In the genomic region with DNA sequence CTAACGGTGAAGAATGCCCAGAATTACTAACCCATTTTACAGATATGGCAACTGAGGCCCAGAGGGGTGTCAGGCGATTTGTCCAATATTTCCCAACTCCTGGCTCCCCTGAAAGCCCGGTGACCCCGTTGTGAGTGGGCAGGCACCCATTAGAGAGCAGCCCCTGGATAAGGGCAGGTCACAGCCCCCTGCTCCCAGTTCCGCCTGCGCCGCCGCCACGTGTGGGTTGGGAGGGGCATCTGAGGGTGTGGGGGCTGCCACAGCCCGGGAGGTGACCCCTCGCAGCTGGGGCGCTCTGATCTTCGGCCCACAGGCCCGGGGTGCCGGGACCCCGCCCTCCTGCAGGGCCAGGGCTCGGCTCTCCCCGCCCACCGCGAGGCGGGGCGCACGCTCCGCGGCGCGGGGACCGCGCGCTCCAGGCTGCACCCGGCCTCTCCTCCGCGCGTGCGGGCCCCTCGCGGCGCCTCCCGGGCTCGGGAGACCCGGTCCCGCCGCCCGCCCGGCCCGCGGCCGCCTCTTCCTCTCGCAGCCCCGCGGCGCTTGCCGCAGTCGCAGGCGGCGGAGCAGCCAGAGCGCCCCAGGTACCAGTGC, we compare ENCODE assay signal across 9 cellular contexts. TPM values are rescaled to one million over a fixed set of nuclear protein-coding genes. Genes with fewer than 3 reads are reported as not detected.
A peak's percentile ranks its signal among the peaks of the same experiment; 100 is the strongest.
DNase-seq lines count a peak whose midpoint lies in the region; ATAC-seq and TF ChIP-seq lines count a peak whose summit lies in the region.
"Had no signal": no experiment of that assay in that cellular context is flagged by ENCODE, and none has a peak within 500 bp of the region (broad histone marks: within the 10 kb centered on the region; RNA-seq: fewer than 3 reads in every experiment).

Gene HTR6, plus strand, starts transcription at position 423 of the 591 bp plus-strand sequence. CDS start 879 bp downstream, outside the sequence.

- no peaks in the 10 kb centered on the region for H3K9me2 ChIP-seq in HCT116 (ENCODE audit: insufficient read depth)

- peaks cover 0 to 3% (median 0%) of the 10 kb centered on the region in 7 donors for H3K9me3 Mint-ChIP-seq in naive B cell

- peaks cover 16 to 24% (median 20%) of the 10 kb centered on the region in 3 donors for H3K4me1 Mint-ChIP-seq in naive B cell

- intact Hi-C loops in HCT116 (cut with micrococcal nuclease), result loop anchor here (5.0 kb wide), 3 partner anchors 38 to 488 kb away; no protein-coding TSS in a partner anchor

- TF ChIP-seq CTCF in BE2C (IDR thresholded peaks at IDR 0.05; ENCODE audit: low read depth, low read length) (no peak), HCT116 (IDR thresholded peaks at IDR 0.05 in 2 of 3, conservative IDR thresholded peaks at IDR 0.05 in 1 of 3; ENCODE audit: borderline replicate concordance in 1 of 3, insufficient read depth in 1 of 3, low read depth in 2 of 3, low read length in 2 of 3) (no peak)

- peaks cover 62 to 77% (median 66%) of the 10 kb centered on the region in 3 donors for H3K27me3 Mint-ChIP-seq in naive B cell

- no peaks in the 10 kb centered on the region for H3K4me1 ChIP-seq in BE2C
- H3K4me1 ChIP-seq in HCT116 (ENCODE audit: control insufficient read depth in 1 of 2, insufficient read depth in 2 of 2, low read length in 2 of 2), result peaks cover 0 to 2% of the 10 kb centered on the region in 2 experiments; a peak in 2 of 4 replicates
- H3K4me1 ChIP-seq in adipocyte (ENCODE audit: control insufficient read depth, insufficient read depth, low read length), result peaks cover 2% of the 10 kb centered on the region

- CTCF ChIA-PET in HCT116 (lab: Charles Lee), result interaction anchor here (0.6 to 4.8 kb wide), 2 partner anchors 16 to 39 kb away, joined by 3 to 70 read pairs; no protein-coding TSS in a partner anchor

- RAD21 ChIA-PET in HCT116 (lab: Charles Lee; ENCODE audit: low non-redundant PET in 1 of 2, low total read pairs in 2 of 2, uncharacterized antibody in 2 of 2, unreplicated experiment in 2 of 2), result no interaction called here

- peaks cover 0 to 8% of the 10 kb centered on the region in 2 donors for H3K36me3 Mint-ChIP-seq in naive B cell

- H3K27ac Mint-ChIP-seq in naive B cell, result peak within 1 kb of the TSS in 1 of 6 donors; percentile 25

- no peaks in the 10 kb centered on the region for H3K27me3 ChIP-seq in BE2C
- H3K27me3 ChIP-seq in HCT116 (ENCODE audit: insufficient read depth, low read length), result no peaks in the 10 kb centered on the region
- H3K27me3 ChIP-seq in adipocyte (replicated peaks; ENCODE audit: control insufficient read depth, insufficient read depth, low read length), result peaks cover 44% of the 10 kb centered on the region

- BruUV-seq in HCT116 (replicated peaks; lab: Mats Ljungman, UMichigan), result no TSS peak

- no peak for TF ChIP-seq RAD21 in HCT116 (IDR thresholded peaks at IDR 0.05; ENCODE audit: low read depth)

- no peak within 1 kb of the TSS for H2AFZ ChIP-seq in HCT116 (ENCODE audit: low read depth, low read length, poor library complexity, severe bottlenecking)

- no peak for TF ChIP-seq POLR2A in HCT116 (IDR thresholded peaks at IDR 0.05; ENCODE audit: borderline replicate concordance, extremely low read depth, insufficient read depth, insufficient read length)

- no peaks in the 10 kb centered on the region for H4K20me1 ChIP-seq in HCT116 (ENCODE audit: insufficient read depth)

- no peaks in the 10 kb centered on the region for H3K36me3 ChIP-seq in BE2C
- H3K36me3 ChIP-seq in HCT116 (ENCODE audit: control insufficient read depth in 1 of 2, insufficient read depth in 2 of 2, low read length in 2 of 2), result no peaks in the 10 kb centered on the region
- H3K36me3 ChIP-seq in adipocyte (ENCODE audit: control insufficient read depth, insufficient read depth, low read length, severe bottlenecking), result no peaks in the 10 kb centered on the region
- H3K36me3 ChIP-seq: neutrophil had no signal

- H3K9me3 ChIP-seq in BE2C (no peaks in the 10 kb centered on the region), HCT116 (ENCODE audit: control insufficient read depth in 1 of 2, insufficient read depth in 1 of 2, low read depth in 1 of 2, low read length in 2 of 2) (no peaks in the 10 kb centered on the region), adipocyte (ENCODE audit: control insufficient read depth, low read length) (no peaks in the 10 kb centered on the region)
- H3K9me3 ChIP-seq: neutrophil had no signal

- peak within 1 kb of the TSS; percentile 36; the same call in 1 of the 2 replicates for H3K9ac ChIP-seq in HCT116 (ENCODE audit: low read length)
- no peak within 1 kb of the TSS for H3K9ac ChIP-seq in adipocyte (ENCODE audit: low read length)

- H3K27ac ChIP-seq in HCT116 (ENCODE audit: low read depth, low read length), result peak within 1 kb of the TSS; percentile 32; the same call in 1 of the 2 replicates
- H3K27ac ChIP-seq: neutrophil had no signal

- POLR2A ChIA-PET in HCT116 (lab: Charles Lee), result no interaction called here

- H3K4me3 Mint-ChIP-seq in naive B cell, result peak within 1 kb of the TSS in 7 of 8 donors; percentile 27 to 80 (median 51)

- ATAC-seq in HCT116 (peak; percentile 48), naive B cell (ENCODE audit: low read depth in 2 of 2) (peak; percentile 34 to 37), GM21786 (IDR thresholded peaks at IDR 0.05; ENCODE audit: unreplicated experiment) (no peak)

- H3K4me3 ChIP-seq in BE2C (ENCODE audit: low read depth, low read length) (peak within 1 kb of the TSS; percentile 33), HCT116 (replicated peaks in 1 of 2; ENCODE audit: low read depth in 1 of 2, low read length in 2 of 2) (peak within 1 kb of the TSS; percentile 30 to 51), adipocyte (ENCODE audit: low read length) (peak within 1 kb of the TSS; percentile 17)

- H3K79me2 ChIP-seq in HCT116 (ENCODE audit: insufficient read depth, low read length), result no peaks in the 10 kb centered on the region

- DNase-seq in BE2C, result peak; percentile 32
- DNase-seq in HCT116 (ENCODE audit: low read depth, low spot score), result no peak
- peak; percentile 59 for DNase-seq in adipocyte (ENCODE audit: low read depth)
- DNase-seq in naive B cell, result no peak
- DNase-seq in GOT3 (lab: John Stamatoyannopoulos, UW), result no peak
- no peak for DNase-seq in NCI-H128 (lab: John Stamatoyannopoulos, UW; ENCODE audit: unreplicated experiment)
- DNase-seq in NCI-H2029 (lab: John Stamatoyannopoulos, UW), result no peak

- H3K4me2 ChIP-seq in HCT116 (ENCODE audit: low read length), result peak within 1 kb of the TSS; percentile 69

TF ChIP-seq in HCT116, 20 proteins besides CTCF, POLR2A, EP300 and RAD21 (continues in another document):
- TF ChIP-seq SIN3A (IDR thresholded peaks at IDR 0.05; ENCODE audit: low read depth) (no peak), ELF1 (IDR thresholded peaks at IDR 0.05; ENCODE audit: borderline replicate concordance, low read depth) (no peak), CBX3 (IDR thresholded peaks at IDR 0.05; ENCODE audit: low read depth) (no peak), ATF3 (IDR thresholded peaks at IDR 0.05) (no peak), TCF7L2 (IDR thresholded peaks at IDR 0.05; ENCODE audit: borderline replicate concordance, extremely low read depth, insufficient read depth, insufficient read length) (no peak), FOSL1 (IDR thresholded peaks at IDR 0.05; ENCODE audit: low read depth) (no peak), CEBPB (IDR thresholded peaks at IDR 0.05; ENCODE audit: low read depth) (no peak), ZFX (IDR thresholded peaks at IDR 0.05) (no peak), YY1 (IDR thresholded peaks at IDR 0.05; ENCODE audit: extremely low read depth, insufficient replicate concordance, low read depth, low read length) (no peak), EZH2 (IDR thresholded peaks at IDR 0.05) (no peak)
- TF ChIP-seq, protein P1, sequence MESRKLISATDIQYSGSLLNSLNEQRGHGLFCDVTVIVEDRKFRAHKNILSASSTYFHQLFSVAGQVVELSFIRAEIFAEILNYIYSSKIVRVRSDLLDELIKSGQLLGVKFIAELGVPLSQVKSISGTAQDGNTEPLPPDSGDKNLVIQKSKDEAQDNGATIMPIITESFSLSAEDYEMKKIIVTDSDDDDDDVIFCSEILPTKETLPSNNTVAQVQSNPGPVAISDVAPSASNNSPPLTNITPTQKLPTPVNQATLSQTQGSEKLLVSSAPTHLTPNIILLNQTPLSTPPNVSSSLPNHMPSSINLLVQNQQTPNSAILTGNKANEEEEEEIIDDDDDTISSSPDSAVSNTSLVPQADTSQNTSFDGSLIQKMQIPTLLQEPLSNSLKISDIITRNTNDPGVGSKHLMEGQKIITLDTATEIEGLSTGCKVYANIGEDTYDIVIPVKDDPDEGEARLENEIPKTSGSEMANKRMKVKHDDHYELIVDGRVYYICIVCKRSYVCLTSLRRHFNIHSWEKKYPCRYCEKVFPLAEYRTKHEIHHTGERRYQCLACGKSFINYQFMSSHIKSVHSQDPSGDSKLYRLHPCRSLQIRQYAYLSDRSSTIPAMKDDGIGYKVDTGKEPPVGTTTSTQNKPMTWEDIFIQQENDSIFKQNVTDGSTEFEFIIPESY (IDR thresholded peaks at IDR 0.05; ENCODE audit: extremely low read depth, insufficient replicate concordance, low read length), result no peak

RNA-seq across cellular contexts. Expression of gene HTR6, which starts in this region (rescaled TPM):
- polyA plus RNA-seq in BE2C (2012; ENCODE audit: insufficient read depth, insufficient read length, low read depth), result not detected
- total RNA-seq in HCT116 (2021; ENCODE audit: unreplicated experiment), result 0.57 TPM
- 0.60 and 0.72 TPM in 2 replicates for polyA plus RNA-seq in HCT116 (2012)
- not detected for polyA plus RNA-seq in naive B cell (ENCODE audit: low read depth in 6 of 6)

Comparison
In these comparisons a context has a peak if more than half of its experiments do, and no peak if none do; other contexts are left out.
1. Peak in ATAC-seq, H3K4me3 ChIP-seq, H3K27ac ChIP-seq, H3K9ac ChIP-seq and H3K4me2 ChIP-seq in HCT116; RNA of the gene not detected or under 1 TPM.
2. Peak in ATAC-seq in naive B cell; RNA of the gene not detected or under 1 TPM.
3. DNase-seq: peak in BE2C (single experiment) and adipocyte (single experiment); none in HCT116 (single experiment), naive B cell (single experiment), GOT3 (single experiment), NCI-H128 (single experiment) and NCI-H2029 (single experiment).
4. Peak in every context shown above with its lines, with median percentiles within 50 percentile points of each other: H3K4me3 ChIP-seq.